Comparison of ENCODE assay signal across 1 cellular context in genomic region chr7:12549106-12549505, GRCh38.
TF ChIP-seq lines count a peak whose summit lies in the region.

No MANE protein-coding gene starts in this region.

TF ChIP-seq in IMR-90, 13 proteins besides CTCF, POLR2A, EP300 and RAD21:
- TF ChIP-seq MAZ (IDR thresholded peaks at IDR 0.05; ENCODE audit: borderline replicate concordance, low read depth, low read length), result no peak
- no peak for TF ChIP-seq CEBPB (IDR thresholded peaks at IDR 0.05; ENCODE audit: low read depth, low read length)
- TF ChIP-seq NFE2L2 (IDR thresholded peaks at IDR 0.05; ENCODE audit: low read depth, low read length), result no peak
- no peak for TF ChIP-seq CHD1 (IDR thresholded peaks at IDR 0.05; ENCODE audit: low read depth, low read length)
